Comparison of ENCODE assay signal across 9 cellular contexts in genomic region chr20:8602389-8603116, GRCh38.
DNase-seq lines count a peak whose midpoint lies in the region; ATAC-seq and TF ChIP-seq lines count a peak whose summit lies in the region.
"Had no signal": no experiment of that assay in that cellular context is flagged by ENCODE, and none has a peak within 500 bp of the region (broad histone marks: within the 10 kb centered on the region; RNA-seq: fewer than 3 reads in every experiment).

No MANE protein-coding gene starts in this region.

- no peak overlapping the region for H3K9ac ChIP-seq in endocrine pancreas (ENCODE audit: control insufficient read depth, insufficient read depth, low read length)

- H3K4me1 ChIP-seq in endocrine pancreas (ENCODE audit: control insufficient read depth, insufficient read depth, low read length) = no peaks in the 10 kb centered on the region
- no peaks in the 10 kb centered on the region for H3K4me1 ChIP-seq in thoracic aorta (ENCODE audit: control insufficient read depth in 1 of 2, low read depth in 2 of 2)

- TF ChIP-seq CTCF in thoracic aorta (IDR thresholded peaks at IDR 0.05) = no peak

- H3K9me3 ChIP-seq in endocrine pancreas (ENCODE audit: control insufficient read depth, low read length) (no peaks in the 10 kb centered on the region), thoracic aorta (no peaks in the 10 kb centered on the region)

- peak; percentile 0 for DNase-seq in COR-L47 (lab: John Stamatoyannopoulos, UW)
- no peak for DNase-seq in thoracic aorta (ENCODE audit: low spot score)
- DNase-seq in DMS53 treated with DMSO at 0.1 percent for 48 hours (lab: John Stamatoyannopoulos, UW; ENCODE audit: unreplicated experiment) = no peak
- no peak for DNase-seq in DMS153 treated with DMSO at 0.1 percent for 48 hours (lab: John Stamatoyannopoulos, UW; ENCODE audit: unreplicated experiment)
- no peak for DNase-seq in NCI-H2196 treated with DMSO at 0.1 percent for 48 hours (lab: John Stamatoyannopoulos, UW; ENCODE audit: unreplicated experiment)

- ATAC-seq in GM21367 (IDR thresholded peaks at IDR 0.05; ENCODE audit: unreplicated experiment) (peak; percentile 87), HG03571 (IDR thresholded peaks at IDR 0.05; ENCODE audit: unreplicated experiment) (peak; percentile 82), thoracic aorta (ENCODE audit: insufficient number of reproducible peaks, low FRiP score, low read depth) (no peak)
- ATAC-seq: HCT116 had no signal

- H3K27me3 ChIP-seq in endocrine pancreas (ENCODE audit: control insufficient read depth, insufficient read depth, low read length) = no peaks in the 10 kb centered on the region
- no peaks in the 10 kb centered on the region for H3K27me3 ChIP-seq in thoracic aorta (replicated peaks; ENCODE audit: insufficient read depth)

- H3K27ac ChIP-seq in thoracic aorta = no peak overlapping the region

- H3K36me3 ChIP-seq in endocrine pancreas (ENCODE audit: control insufficient read depth, insufficient read depth, low read length) (no peaks in the 10 kb centered on the region), thoracic aorta (no peaks in the 10 kb centered on the region)

- H3K4me3 ChIP-seq in endocrine pancreas (ENCODE audit: control insufficient read depth, insufficient read depth, low read length) = peak overlapping the region; percentile 60
- H3K4me3 ChIP-seq in thoracic aorta = peak overlapping the region; percentile 49
